Comparison of ENCODE assay signal across 24 cellular contexts in genomic region chr12:26280869-26281268, GRCh38.
"Had no signal": no experiment of that assay in that cellular context is flagged by ENCODE, and none has a peak within 500 bp of the region (broad histone marks: within the 10 kb centered on the region; RNA-seq: fewer than 3 reads in every experiment).

No MANE protein-coding gene starts in this region.

- H3K4me2 ChIP-seq: smooth muscle cell had no signal

- H3K4me3 ChIP-seq: esophagus squamous epithelium, left lung, mucosa of descending colon, pancreas, right lobe of liver, smooth muscle cell, tibial artery had no signal

- ATAC-seq: effector memory CD8-positive, alpha-beta T cell; left lung; mucosa of descending colon; natural killer cell treated with Interleukin-12 subunit alpha and Interleukin-12 subunit beta and Interleukin-15 and Interleukin-18, amount 100 ng/mL, for 72 hours; pancreas; right lobe of liver; stimulated activated naive CD8-positive, alpha-beta T cell treated with anti-CD3 and anti-CD28 coated beads, Interleukin-15, amount 100 ng/mL, for 72 hours had no signal

- H3K27ac ChIP-seq: esophagus squamous epithelium, left lung, neutrophil, pancreas, right lobe of liver, tibial artery had no signal

- H3K4me1 ChIP-seq: right lobe of liver had no signal

- H3K9me3 ChIP-seq: esophagus squamous epithelium, left lung, mucosa of descending colon, neutrophil, pancreas, right lobe of liver, tibial artery had no signal

- FAIRE-seq: endometrium, frontal cortex, keratinocyte, pancreas had no signal

- H3K27me3 ChIP-seq: esophagus squamous epithelium, left lung, neutrophil, pancreas, right lobe of liver, tibial artery had no signal

- DNase-seq: cortex of kidney; effector memory CD8-positive, alpha-beta T cell; erythroblast; esophagus squamous epithelium; left cardiac atrium; left lung; mesenchymal stem cell; mucosa of descending colon; naive B cell; pancreas; right lobe of liver; stimulated activated CD4-positive, alpha-beta T cell treated with anti-CD3 and anti-CD28 coated beads, Interleukin-12 subunit alpha, Interleukin-12 subunit beta, amount 100 ng/mL, for 4 hours; stimulated activated CD4-positive, alpha-beta T cell treated with anti-CD3 and anti-CD28 coated beads, Interleukin-1b, Interleukin-23, amount 100 ng/mL, for 48 hours; stimulated activated CD4-positive, alpha-beta T cell treated with anti-CD3 and anti-CD28 coated beads, Interleukin-4, amount 100 ng/mL, for 1 hour; stimulated activated CD8-positive, alpha-beta memory T cell treated with anti-CD3 and anti-CD28 coated beads, Interleukin-4, amount 100 ng/mL, for 48 hours; stimulated activated naive CD4-positive, alpha-beta T cell; stimulated activated naive CD8-positive, alpha-beta T cell treated with anti-CD3 and anti-CD28 coated beads, Interleukin-15, amount 100 ng/mL, for 72 hours had no signal

- H3K36me3 ChIP-seq: esophagus squamous epithelium, left lung, neutrophil, pancreas, right lobe of liver, tibial artery had no signal
